ENCODE assay signal across 1 cellular context in the genomic region with DNA sequence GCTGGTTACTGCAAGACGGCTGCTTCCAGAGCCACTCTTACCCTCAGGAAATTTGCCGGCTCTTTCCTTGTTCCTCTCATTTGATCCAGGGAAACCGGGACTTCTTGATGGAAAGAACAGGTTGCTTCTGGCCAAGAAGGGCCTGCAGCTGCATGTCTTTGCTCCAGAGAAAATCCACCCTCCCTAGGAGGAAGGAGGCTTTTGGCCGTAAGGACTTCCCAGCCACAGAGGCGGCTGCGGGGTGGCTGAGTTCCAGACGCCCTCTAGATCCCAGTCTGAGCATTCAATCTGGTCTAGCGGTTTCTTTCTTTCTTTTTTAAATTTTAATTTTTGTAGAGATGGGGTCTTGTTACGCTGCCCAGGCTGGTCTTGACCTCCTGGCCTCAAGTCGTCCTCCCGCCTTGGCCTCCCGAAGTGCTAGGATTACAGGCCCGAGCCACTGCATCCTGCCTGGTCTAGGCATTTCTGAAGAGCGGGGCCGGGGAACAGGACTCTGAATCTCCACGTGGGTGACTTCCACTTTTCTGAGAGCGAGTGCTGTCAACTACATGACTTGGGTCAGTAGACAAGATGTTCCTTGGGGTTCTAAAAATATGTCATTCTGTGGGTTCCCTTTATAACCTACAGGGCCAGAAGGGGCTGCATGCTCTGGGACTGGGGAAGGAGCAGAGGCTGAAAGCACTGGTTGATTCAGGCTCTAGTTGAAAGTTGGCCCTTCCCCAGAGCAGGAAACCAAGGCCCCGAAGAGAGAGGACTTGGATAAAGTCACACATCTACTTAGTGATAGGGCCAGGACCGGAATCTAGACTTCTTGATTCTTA.
TF ChIP-seq lines count a peak whose summit lies in the region.

No MANE protein-coding gene starts in this region.

TF ChIP-seq in K562, 482 proteins besides CTCF, POLR2A, EP300 and RAD21:
- no peak for TF ChIP-seq TEAD1 (CRISPR knock-in tag; IDR thresholded peaks at IDR 0.05)
- no peak for TF ChIP-seq ATF7 (IDR thresholded peaks at IDR 0.05)
- no peak for TF ChIP-seq PHTF2 (CRISPR knock-in tag; IDR thresholded peaks at IDR 0.05)
- TF ChIP-seq, protein P1, sequence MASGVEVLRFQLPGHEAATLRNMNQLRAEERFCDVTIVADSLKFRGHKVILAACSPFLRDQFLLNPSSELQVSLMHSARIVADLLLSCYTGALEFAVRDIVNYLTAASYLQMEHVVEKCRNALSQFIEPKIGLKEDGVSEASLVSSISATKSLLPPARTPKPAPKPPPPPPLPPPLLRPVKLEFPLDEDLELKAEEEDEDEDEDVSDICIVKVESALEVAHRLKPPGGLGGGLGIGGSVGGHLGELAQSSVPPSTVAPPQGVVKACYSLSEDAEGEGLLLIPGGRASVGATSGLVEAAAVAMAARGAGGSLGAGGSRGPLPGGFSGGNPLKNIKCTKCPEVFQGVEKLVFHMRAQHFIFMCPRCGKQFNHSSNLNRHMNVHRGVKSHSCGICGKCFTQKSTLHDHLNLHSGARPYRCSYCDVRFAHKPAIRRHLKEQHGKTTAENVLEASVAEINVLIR (CRISPR knock-in tag; IDR thresholded peaks at IDR 0.05), result no peak
- TF ChIP-seq TRIM24 (IDR thresholded peaks at IDR 0.05), result no peak
- TF ChIP-seq SREBF2 (CRISPR knock-in tag; IDR thresholded peaks at IDR 0.05), result no peak
- TF ChIP-seq, protein P2, sequence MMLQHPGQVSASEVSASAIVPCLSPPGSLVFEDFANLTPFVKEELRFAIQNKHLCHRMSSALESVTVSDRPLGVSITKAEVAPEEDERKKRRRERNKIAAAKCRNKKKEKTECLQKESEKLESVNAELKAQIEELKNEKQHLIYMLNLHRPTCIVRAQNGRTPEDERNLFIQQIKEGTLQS (IDR thresholded peaks at IDR 0.05), result no peak
- TF ChIP-seq, protein P2 (CRISPR knock-in tag; conservative IDR thresholded peaks at IDR 0.05), result no peak
- no peak for TF ChIP-seq ZNF583 (CRISPR knock-in tag; IDR thresholded peaks at IDR 0.05)
- no peak for TF ChIP-seq NR3C1 (CRISPR knock-in tag; IDR thresholded peaks at IDR 0.05)
- TF ChIP-seq, protein P3, sequence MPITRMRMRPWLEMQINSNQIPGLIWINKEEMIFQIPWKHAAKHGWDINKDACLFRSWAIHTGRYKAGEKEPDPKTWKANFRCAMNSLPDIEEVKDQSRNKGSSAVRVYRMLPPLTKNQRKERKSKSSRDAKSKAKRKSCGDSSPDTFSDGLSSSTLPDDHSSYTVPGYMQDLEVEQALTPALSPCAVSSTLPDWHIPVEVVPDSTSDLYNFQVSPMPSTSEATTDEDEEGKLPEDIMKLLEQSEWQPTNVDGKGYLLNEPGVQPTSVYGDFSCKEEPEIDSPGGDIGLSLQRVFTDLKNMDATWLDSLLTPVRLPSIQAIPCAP (CRISPR knock-in tag; IDR thresholded peaks at IDR 0.05; ENCODE audit: borderline replicate concordance), result no peak
- TF ChIP-seq YBX1 (IDR thresholded peaks at IDR 0.05), result no peak
- no peak for TF ChIP-seq FUS (optimal IDR thresholded peaks at IDR 0.05; ENCODE audit: low read depth, low read length)
- no peak for TF ChIP-seq SPI1 (IDR thresholded peaks at IDR 0.05; ENCODE audit: borderline replicate concordance, low read depth, low read length)
- no peak for TF ChIP-seq BRD9 (IDR thresholded peaks at IDR 0.05; ENCODE audit: low read depth, partially characterized antibody)
- no peak for TF ChIP-seq MYC (IDR thresholded peaks at IDR 0.05; ENCODE audit: low read depth, low read length)
- TF ChIP-seq MYC (CRISPR knock-in tag; IDR thresholded peaks at IDR 0.05; ENCODE audit: borderline replicate concordance, low read depth), result no peak
- TF ChIP-seq, protein P4, sequence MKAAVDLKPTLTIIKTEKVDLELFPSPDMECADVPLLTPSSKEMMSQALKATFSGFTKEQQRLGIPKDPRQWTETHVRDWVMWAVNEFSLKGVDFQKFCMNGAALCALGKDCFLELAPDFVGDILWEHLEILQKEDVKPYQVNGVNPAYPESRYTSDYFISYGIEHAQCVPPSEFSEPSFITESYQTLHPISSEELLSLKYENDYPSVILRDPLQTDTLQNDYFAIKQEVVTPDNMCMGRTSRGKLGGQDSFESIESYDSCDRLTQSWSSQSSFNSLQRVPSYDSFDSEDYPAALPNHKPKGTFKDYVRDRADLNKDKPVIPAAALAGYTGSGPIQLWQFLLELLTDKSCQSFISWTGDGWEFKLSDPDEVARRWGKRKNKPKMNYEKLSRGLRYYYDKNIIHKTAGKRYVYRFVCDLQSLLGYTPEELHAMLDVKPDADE (conservative IDR thresholded peaks at IDR 0.05; ENCODE audit: control insufficient read depth, low read depth, low read length), result no peak
- no peak for TF ChIP-seq PHF21A (IDR thresholded peaks at IDR 0.05; ENCODE audit: borderline replicate concordance, low read depth)
- no peak for TF ChIP-seq COPS2 (conservative IDR thresholded peaks at IDR 0.05)
- TF ChIP-seq KDM2B (CRISPR knock-in tag; IDR thresholded peaks at IDR 0.05), result no peak
- TF ChIP-seq JUN (IDR thresholded peaks at IDR 0.05; ENCODE audit: borderline replicate concordance, low read depth, low read length), result no peak
- TF ChIP-seq JUN (CRISPR knock-in tag; IDR thresholded peaks at IDR 0.05; ENCODE audit: borderline replicate concordance), result no peak
